10 cellular contexts compared by ENCODE assay signal in genomic region chr1:32773764-32774463, GRCh38. TPM values are rescaled to one million over a fixed set of nuclear protein-coding genes. Genes with fewer than 3 reads are reported as not detected.
DNase-seq lines count a peak whose midpoint lies in the region; ATAC-seq and TF ChIP-seq lines count a peak whose summit lies in the region.
"Had no signal": no experiment of that assay in that cellular context is flagged by ENCODE, and none has a peak within 500 bp of the region (broad histone marks: within the 10 kb centered on the region; RNA-seq: fewer than 3 reads in every experiment).

No MANE protein-coding gene starts in this region.

- H3K4me1 Mint-ChIP-seq in endodermal cell = peaks cover 24% of the 10 kb centered on the region

- POLR2A ChIA-PET in RWPE1 (lab: Yijun Ruan, JAX; ENCODE audit: low non-redundant PET) = no interaction called here

- H3K4me3 ChIP-seq in endodermal cell (ENCODE audit: low read length) (no peak overlapping the region), skeletal muscle tissue (ENCODE audit: low read length in 3 of 3) (no peak overlapping the region)

- H3K27ac Mint-ChIP-seq in endodermal cell = peak overlapping the region; percentile 82

- no peaks in the 10 kb centered on the region for H3K27me3 Mint-ChIP-seq in endodermal cell (ENCODE audit: insufficient read depth)

- no peaks in the 10 kb centered on the region for H3K9me3 ChIP-seq in endodermal cell (ENCODE audit: control insufficient read depth, low read length)
- no peaks in the 10 kb centered on the region for H3K9me3 ChIP-seq in skeletal muscle tissue (ENCODE audit: control insufficient read depth in 3 of 3, low read length in 3 of 3)

- peak; percentile 9 for DNase-seq in GM13977 (ENCODE audit: low spot score)
- no peak for DNase-seq in RWPE1 (ENCODE audit: low spot score)
- DNase-seq in endodermal cell = peak; percentile 50
- DNase-seq in KG1 (lab: John Stamatoyannopoulos, UW) = no peak
- no peak for DNase-seq in glomerular visceral epithelial cell (ENCODE audit: extremely low spot score)
- DNase-seq: activated CD8-positive, alpha-beta memory T cell treated with anti-CD3 and anti-CD28 coated beads, Interleukin-2, amount 50 U/mL, for 48 hours; stimulated activated CD4-positive, alpha-beta T cell treated with anti-CD3 and anti-CD28 coated beads, Interleukin-12 subunit alpha, Interleukin-12 subunit beta, amount 100 ng/mL, for 4 hours had no signal

- no peak for ATAC-seq in HG03521 (IDR thresholded peaks at IDR 0.05; ENCODE audit: unreplicated experiment)

- H3K4me1 ChIP-seq in endodermal cell (ENCODE audit: control insufficient read depth, insufficient read depth, low read length) (peaks cover 16% of the 10 kb centered on the region), skeletal muscle tissue (ENCODE audit: control insufficient read depth in 3 of 3, insufficient read depth in 3 of 3, low read length in 3 of 3) (peaks cover 5 to 10% (median 6%) of the 10 kb centered on the region in 3 donors)

- peaks cover 72% of the 10 kb centered on the region for H3K36me3 ChIP-seq in endodermal cell (ENCODE audit: control insufficient read depth, insufficient read depth, low read length)
- peaks cover 13 to 27% (median 26%) of the 10 kb centered on the region in 3 donors for H3K36me3 ChIP-seq in skeletal muscle tissue (ENCODE audit: control insufficient read depth in 3 of 3, insufficient read depth in 3 of 3, low read length in 3 of 3)

- H3K27me3 ChIP-seq in endodermal cell (ENCODE audit: control insufficient read depth, insufficient read depth, low read length, poor library complexity, severe bottlenecking) (no peaks in the 10 kb centered on the region), skeletal muscle tissue (ENCODE audit: control insufficient read depth in 3 of 3, insufficient read depth in 3 of 3, low read length in 3 of 3) (no peaks in the 10 kb centered on the region)

- no peak overlapping the region for H3K4me3 Mint-ChIP-seq in endodermal cell
- H3K4me3 Mint-ChIP-seq: T-helper 2 cell treated with Interferon-gamma antibody and Interleukin-4, amounts not matched to agents 5 μg/mL and 100 μg/mL, for 36 hours had no signal

- H3K27ac ChIP-seq in RWPE1 (peak overlapping the region; percentile 100), endodermal cell (ENCODE audit: low read depth, low read length) (peak overlapping the region; percentile 32), skeletal muscle tissue (ENCODE audit: low read depth, low read length) (no peak overlapping the region)

- CTCF ChIA-PET in RWPE1 (lab: Yijun Ruan, JAX) = interaction anchor here (0.5 to 8.4 kb wide), 10 partner anchors 9 to 71 kb away, joined by 3 to 132 read pairs (median 6); partner anchors contain the start of gene SYNC

- in situ Hi-C loops in GM13977 (cut with MboI; ENCODE audit: low pct_unique_long_range_greater_than_20kb, low sequenced_read_pairs, unreplicated experiment) = no loop called here

- H3K9ac ChIP-seq in endodermal cell (ENCODE audit: extremely low read depth, low read length, poor library complexity, severe bottlenecking) = no peak overlapping the region
- H3K9ac ChIP-seq in skeletal muscle tissue (ENCODE audit: low read depth in 1 of 3, low read length in 3 of 3) = peak overlapping the region in 2 of 3 donors; percentile 8 to 38

- H3K9me3 Mint-ChIP-seq in endodermal cell = no peaks in the 10 kb centered on the region
- H3K9me3 Mint-ChIP-seq: T-helper 2 cell treated with Interferon-gamma antibody and Interleukin-4, amounts not matched to agents 5 μg/mL and 100 μg/mL, for 36 hours had no signal

- TF ChIP-seq CTCF in GM13977 (IDR thresholded peaks at IDR 0.05; ENCODE audit: extremely low read depth, insufficient read depth, missing control alignments) (no peak), RWPE1 (conservative IDR thresholded peaks at IDR 0.05; ENCODE audit: low read depth) (no peak), endodermal cell (conservative IDR thresholded peaks at IDR 0.05) (no peak)

- WGBS in endodermal cell (ENCODE audit: insufficient coverage in 1 of 2, insufficient read length in 1 of 2), 2 experiments = 92 to 93% methylated on average over 7 of the region's 7 CpGs

- H3K36me3 Mint-ChIP-seq in endodermal cell (ENCODE audit: low read depth) = peaks cover 53% of the 10 kb centered on the region

RNA-seq across cellular contexts. Expression of gene YARS1, which starts 43.2 kb away (rescaled TPM):
- total RNA-seq in endodermal cell (100 to 1,000 TPM; 141 to 154 TPM), skeletal muscle tissue (33.9 TPM)
- polyA plus RNA-seq in endodermal cell (2013, experiment 1 of 2) = 120 TPM
- 113 TPM for polyA plus RNA-seq in endodermal cell (2013, experiment 2 of 2)

RNA-seq across cellular contexts. Expression of gene S100PBP, which starts 43.5 kb away (rescaled TPM):
- total RNA-seq in endodermal cell (100 to 1,000 TPM in 1 of 2 donors, 10 to 100 TPM in 1; 91.4 to 112 TPM), skeletal muscle tissue (22.4 TPM)
- 39.8 TPM for polyA plus RNA-seq in endodermal cell (2013, experiment 1 of 2)
- 37.9 TPM for polyA plus RNA-seq in endodermal cell (2013, experiment 2 of 2)

Comparison
In these comparisons a context has a peak if more than half of its experiments do, and no peak if none do; other contexts are left out.
1. DNase-seq: peak in GM13977 (single experiment) and endodermal cell (single experiment); none in RWPE1 (single experiment), KG1 (single experiment) and glomerular visceral epithelial cell (single experiment).